Comparison of ENCODE assay signal across 8 cellular contexts in genomic region chr5:149381261-149381985, GRCh38. TPM values are rescaled to one million over a fixed set of nuclear protein-coding genes. Genes with fewer than 3 reads are reported as not detected.
DNase-seq lines count a peak whose midpoint lies in the region; ATAC-seq and TF ChIP-seq lines count a peak whose summit lies in the region.
"Had no signal": no experiment of that assay in that cellular context is flagged by ENCODE, and none has a peak within 500 bp of the region (broad histone marks: within the 10 kb centered on the region; RNA-seq: fewer than 3 reads in every experiment).

No MANE protein-coding gene starts in this region.

- H3K4me2 ChIP-seq in hepatocyte = no peak overlapping the region

- 8 to 61% methylated on average over 2 to 7 of the region's 8 CpGs for WGBS in gastroesophageal sphincter (ENCODE audit: low coverage in 1 of 2), 2 donors
- 50% methylated on average over 8 of the region's 8 CpGs for WGBS in hepatocyte (ENCODE audit: low lambda C conversion rate, missing lambda C conversion rate)

- H3K27ac ChIP-seq in gastroesophageal sphincter = peak overlapping the region; percentile 93 to 99 (median 95)
- peak overlapping the region; percentile 99 for H3K27ac ChIP-seq in stomach smooth muscle (ENCODE audit: low read length)
- no peak overlapping the region for H3K27ac ChIP-seq in hepatocyte

- no peak for TF ChIP-seq CTCF in gastroesophageal sphincter (IDR thresholded peaks at IDR 0.05)
- TF ChIP-seq CTCF in hepatocyte (IDR thresholded peaks at IDR 0.05; ENCODE audit: poor library complexity) = no peak

- peak overlapping the region; percentile 95 to 97 for H3K9ac ChIP-seq in stomach smooth muscle (ENCODE audit: low read length in 2 of 2)

- no peaks in the 10 kb centered on the region for H3K9me2 ChIP-seq in hepatocyte (replicated peaks; ENCODE audit: insufficient read depth)

- H3K9me3 ChIP-seq in gastroesophageal sphincter = no peaks in the 10 kb centered on the region
- no peaks in the 10 kb centered on the region for H3K9me3 ChIP-seq in stomach smooth muscle (ENCODE audit: control insufficient read depth in 2 of 2, low read length in 2 of 2)
- H3K9me3 ChIP-seq in hepatocyte (ENCODE audit: low read depth) = no peaks in the 10 kb centered on the region

- H3K36me3 ChIP-seq in gastroesophageal sphincter (no peaks in the 10 kb centered on the region), stomach smooth muscle (ENCODE audit: control insufficient read depth in 2 of 2, insufficient read depth in 2 of 2, low read length in 2 of 2) (no peaks in the 10 kb centered on the region), hepatocyte (replicated peaks; ENCODE audit: insufficient read depth, low read depth) (no peaks in the 10 kb centered on the region)

- TF ChIP-seq POLR2A in gastroesophageal sphincter (IDR thresholded peaks at IDR 0.05) = no peak

- H4K20me1 ChIP-seq in hepatocyte (ENCODE audit: insufficient read depth, poor library complexity, severe bottlenecking) = no peaks in the 10 kb centered on the region

- H3K27me3 ChIP-seq in gastroesophageal sphincter (no peaks in the 10 kb centered on the region), stomach smooth muscle (ENCODE audit: control insufficient read depth in 1 of 2, insufficient read depth in 2 of 2, low read length in 2 of 2) (no peaks in the 10 kb centered on the region), hepatocyte (no peaks in the 10 kb centered on the region)

- no peaks in the 10 kb centered on the region for H3K79me2 ChIP-seq in hepatocyte

- ATAC-seq in GM21390 (IDR thresholded peaks at IDR 0.05; ENCODE audit: unreplicated experiment) = peak; percentile 34
- ATAC-seq in HG03460 (IDR thresholded peaks at IDR 0.05; ENCODE audit: unreplicated experiment) = peak; percentile 22
- ATAC-seq in gastroesophageal sphincter = no peak

- H3K4me1 ChIP-seq in gastroesophageal sphincter (peaks cover 0 to 87% (median 16%) of the 10 kb centered on the region in 3 donors), stomach smooth muscle (ENCODE audit: control insufficient read depth, insufficient read depth, low read length) (peaks cover 80% of the 10 kb centered on the region), hepatocyte (ENCODE audit: insufficient read depth) (peaks cover 9% of the 10 kb centered on the region)

- H3K4me3 ChIP-seq in gastroesophageal sphincter (peak overlapping the region; percentile 39 to 52), stomach smooth muscle (ENCODE audit: low read length in 2 of 2) (peak overlapping the region; percentile 75 to 80), hepatocyte (no peak overlapping the region)

- no peak for DNase-seq in anterior cingulate cortex (lab: John Stamatoyannopoulos, UW)
- DNase-seq in hepatocyte (ENCODE audit: low spot score) = no peak
- no peak for DNase-seq in T1000 (lab: John Stamatoyannopoulos, UW)
- DNase-seq: foreskin melanocyte had no signal

- H2AFZ ChIP-seq in hepatocyte = no peak overlapping the region

- TF ChIP-seq EP300 in gastroesophageal sphincter (IDR thresholded peaks at IDR 0.05) = no peak

RNA-seq across cellular contexts. Expression of gene IL17B, which starts 2.3 kb away (rescaled TPM):
- total RNA-seq in gastroesophageal sphincter (1 to 10 TPM; 2.3 to 7.2 (median 4.0) TPM), hepatocyte (0.60 TPM in 1 of 2 replicates, not detected in the other)
- polyA plus RNA-seq in hepatocyte = 0.27 TPM in 1 of 2 replicates, not detected in the other

RNA-seq across cellular contexts. Expression of gene PCYOX1L, which starts 23.6 kb away (rescaled TPM):
- total RNA-seq in gastroesophageal sphincter (1 to 10 TPM; 2.5 to 4.7 (median 3.8) TPM), hepatocyte (8.9 and 9.1 TPM in 2 replicates)
- polyA plus RNA-seq in hepatocyte = 12.9 and 14.4 TPM in 2 replicates

RNA-seq across cellular contexts. Expression of gene GRPEL2, which starts 36.1 kb away (rescaled TPM):
- total RNA-seq in gastroesophageal sphincter (10 to 100 TPM in 3 of 4 donors, 1 to 10 TPM in 1; 9.3 to 12.0 (median 11.1) TPM), hepatocyte (18.7 and 19.6 TPM in 2 replicates)
- 6.7 and 7.6 TPM in 2 replicates for polyA plus RNA-seq in hepatocyte
